ENCODE assay signal across 12 cellular contexts in genomic region chr9:89340332-89340731, GRCh38. TPM values are rescaled to one million over a fixed set of nuclear protein-coding genes. Genes with fewer than 3 reads are reported as not detected.
DNase-seq lines count a peak whose midpoint lies in the region; ATAC-seq lines count a peak whose summit lies in the region.
"Had no signal": no experiment of that assay in that cellular context is flagged by ENCODE, and none has a peak within 500 bp of the region (broad histone marks: within the 10 kb centered on the region; RNA-seq: fewer than 3 reads in every experiment).

No MANE protein-coding gene starts in this region.

- peaks cover 0 to 3% of the 10 kb centered on the region in 2 donors for H3K9me3 Mint-ChIP-seq in activated T-cell treated with anti-CD3 and anti-CD28 coated beads, Interleukin-2, amount 50 U/mL, for 72 hours

- H3K27ac Mint-ChIP-seq in activated T-cell treated with anti-CD3 and anti-CD28 coated beads, Interleukin-2, amount 50 U/mL, for 72 hours: peak overlapping the region; percentile 81

- peak; percentile 93 to 95 for ATAC-seq in activated T-cell treated with anti-CD3 and anti-CD28 coated beads, Interleukin-2, amount 50 U/mL, for 72 hours (replicated peaks in 1 of 2)
- peak; percentile 78 for ATAC-seq in GM21529 (IDR thresholded peaks at IDR 0.05; ENCODE audit: unreplicated experiment)
- peak; percentile 72 for ATAC-seq in HG03442 (IDR thresholded peaks at IDR 0.05; ENCODE audit: unreplicated experiment)
- peak; percentile 94 for ATAC-seq in stimulated activated naive CD8-positive, alpha-beta T cell treated with anti-CD3 and anti-CD28 coated beads, Interleukin-15, Interleukin-2, amounts not matched to agents 100 U/mL and 50 U/mL, for 24 hours

- peaks cover 76% of the 10 kb centered on the region for H3K4me1 Mint-ChIP-seq in activated T-cell treated with anti-CD3 and anti-CD28 coated beads, Interleukin-2, amount 50 U/mL, for 72 hours (ENCODE audit: low read depth)

- no peak for DNase-seq in activated T-cell treated with anti-CD3 and anti-CD28 coated beads, Interleukin-2, amount 50 U/mL, for 72 hours
- DNase-seq in activated T-cell treated with anti-CD3 and anti-CD28 coated beads, Interleukin-2, amount 50 U/mL, for 48 hours: no peak
- DNase-seq in stimulated activated naive CD8-positive, alpha-beta T cell treated with anti-CD3 and anti-CD28 coated beads, Interleukin-15, Interleukin-2, amounts not matched to agents 100 U/mL and 50 U/mL, for 24 hours: no peak
- DNase-seq in epidermal melanocyte (ENCODE audit: insufficient read length, low spot score) (no peak), glomerular visceral epithelial cell (ENCODE audit: extremely low spot score) (no peak)
- DNase-seq in activated CD4-positive, alpha-beta T cell treated with anti-CD3 and anti-CD28 coated beads for 48 hours: no peak
- DNase-seq: kidney; NCI-H1694 treated with DMSO at 0.1 percent for 48 hours; Right ventricle myocardium superior; stimulated activated CD4-positive, alpha-beta T cell treated with anti-CD3 and anti-CD28 coated beads, Interleukin-12 subunit alpha, Interleukin-12 subunit beta, amount 100 ng/mL, for 4 hours had no signal

- peaks cover 9 to 59% of the 10 kb centered on the region in 2 donors for H3K36me3 Mint-ChIP-seq in activated T-cell treated with anti-CD3 and anti-CD28 coated beads, Interleukin-2, amount 50 U/mL, for 72 hours (ENCODE audit: insufficient read depth in 2 of 2)

- H3K27me3 Mint-ChIP-seq in activated T-cell treated with anti-CD3 and anti-CD28 coated beads, Interleukin-2, amount 50 U/mL, for 72 hours (ENCODE audit: low read depth): no peaks in the 10 kb centered on the region

- H3K4me3 Mint-ChIP-seq in activated T-cell treated with anti-CD3 and anti-CD28 coated beads, Interleukin-2, amount 50 U/mL, for 72 hours: peak overlapping the region; percentile 66 to 73

RNA-seq across cellular contexts. Expression of gene SECISBP2, which starts 22.0 kb away (rescaled TPM):
- total RNA-seq in activated T-cell treated with anti-CD3 and anti-CD28 coated beads, Interleukin-2, amount 50 U/mL, for 72 hours: 10 to 100 TPM; 41.6 to 47.0 TPM

RNA-seq across cellular contexts. Expression of gene CKS2, which starts 29.3 kb away (rescaled TPM):
- 100 to 1,000 TPM; 145 to 155 TPM for total RNA-seq in activated T-cell treated with anti-CD3 and anti-CD28 coated beads, Interleukin-2, amount 50 U/mL, for 72 hours
